In the genomic region with DNA sequence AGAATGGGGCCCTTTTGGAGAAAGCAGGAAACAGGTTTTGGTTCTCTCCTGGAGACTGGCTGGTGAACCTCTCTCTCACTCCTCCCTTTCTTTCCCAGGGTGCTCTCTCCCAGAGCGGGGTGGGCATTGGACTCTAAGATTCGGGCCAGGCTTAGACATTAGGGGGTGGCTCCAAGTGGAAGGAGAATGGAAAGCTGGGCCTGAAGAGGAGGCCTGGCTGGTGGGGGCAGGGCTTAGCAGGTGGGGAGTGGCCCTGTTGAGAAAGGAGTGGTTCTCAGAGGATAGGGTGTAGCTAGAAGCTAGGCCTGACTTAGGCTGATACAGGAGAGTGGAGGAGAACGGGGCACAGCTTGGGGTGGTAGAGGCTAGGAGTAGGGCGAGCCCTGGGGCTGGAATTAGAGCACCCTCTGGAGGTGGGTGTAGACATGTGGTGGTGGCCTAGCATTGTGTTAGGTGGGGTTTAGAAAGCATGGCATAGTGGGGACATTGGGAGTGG, we compare ENCODE assay signal across 10 cellular contexts. TPM values are rescaled to one million over a fixed set of nuclear protein-coding genes. Genes with fewer than 3 reads are reported as not detected.
DNase-seq lines count a peak whose midpoint lies in the region; ATAC-seq and TF ChIP-seq lines count a peak whose summit lies in the region.
"Had no signal": no experiment of that assay in that cellular context is flagged by ENCODE, and none has a peak within 500 bp of the region (broad histone marks: within the 10 kb centered on the region; RNA-seq: fewer than 3 reads in every experiment).

No MANE protein-coding gene starts in this region.

- H3K4me3 ChIP-seq in OCI-LY3 (ENCODE audit: low read length) (no peak overlapping the region), coronary artery (no peak overlapping the region), neutrophil (ENCODE audit: low read depth in 1 of 2, low read length in 1 of 2) (peak overlapping the region; percentile 43 to 44)
- H3K4me3 ChIP-seq: smooth muscle cell had no signal

- H3K9me3 ChIP-seq in OCI-LY3 (ENCODE audit: insufficient read depth, low read length) (no peaks in the 10 kb centered on the region), neutrophil (no peaks in the 10 kb centered on the region)

- no peak for ATAC-seq in GM21447 (IDR thresholded peaks at IDR 0.05; ENCODE audit: unreplicated experiment)
- ATAC-seq in GM21515 (IDR thresholded peaks at IDR 0.05; ENCODE audit: unreplicated experiment): no peak
- ATAC-seq in omental fat pad (ENCODE audit: low FRiP score): no peak

- H3K27me3 ChIP-seq in OCI-LY3 (ENCODE audit: low read depth, low read length): no peaks in the 10 kb centered on the region
- no peaks in the 10 kb centered on the region for H3K27me3 ChIP-seq in neutrophil

- DNase-seq in GDM1 (lab: John Stamatoyannopoulos, UW) (peak; percentile 56), coronary artery (ENCODE audit: low spot score) (no peak), substantia nigra (lab: John Stamatoyannopoulos, UW) (no peak), omental fat pad (ENCODE audit: low spot score) (no peak)
- DNase-seq: NCI-H187 treated with DMSO at 0.1 percent for 48 hours had no signal

- H2AFZ ChIP-seq in OCI-LY3 (ENCODE audit: low read depth, low read length): no peak overlapping the region

- H3K79me2 ChIP-seq in OCI-LY3 (ENCODE audit: low read length): peaks cover 8% of the 10 kb centered on the region; the same call in 1 of the 2 replicates

- H3K27ac ChIP-seq in OCI-LY3 (ENCODE audit: low read length) (no peak overlapping the region), coronary artery (peak overlapping the region; percentile 26 to 32), neutrophil (peak overlapping the region; percentile 94), substantia nigra (ENCODE audit: low read depth, low read length, poor library complexity, severe bottlenecking) (no peak overlapping the region)

- H3K4me1 ChIP-seq in OCI-LY3 (ENCODE audit: low read length): peaks cover 4% of the 10 kb centered on the region; the same call in 1 of the 2 replicates
- H3K4me1 ChIP-seq in neutrophil (ENCODE audit: control insufficient read depth in 1 of 2, insufficient read depth in 1 of 2, low read depth in 1 of 2, low read length in 1 of 2): peaks cover 41 to 52% of the 10 kb centered on the region in 2 experiments

- no peak overlapping the region for H3K9ac ChIP-seq in OCI-LY3 (ENCODE audit: low read length)

- H3K36me3 ChIP-seq in OCI-LY3 (replicated peaks; ENCODE audit: low read depth, low read length) (peaks cover 9% of the 10 kb centered on the region), neutrophil (peaks cover 58% of the 10 kb centered on the region)

- no peak overlapping the region for H3K4me2 ChIP-seq in OCI-LY3 (ENCODE audit: low read length)
- H3K4me2 ChIP-seq: smooth muscle cell had no signal

- H4K20me1 ChIP-seq in OCI-LY3 (ENCODE audit: insufficient read depth, low read length): 0 out of 2 replicates have a peak, but pooled peaks cover 6% of the 10 kb centered on the region

- peak; percentile 19; the same call in 1 of the 2 replicates for TF ChIP-seq CTCF in OCI-LY3 (IDR thresholded peaks at IDR 0.05; ENCODE audit: low read depth, low read length)
- TF ChIP-seq CTCF in coronary artery (IDR thresholded peaks at IDR 0.05): no peak
- peak; percentile 46 for TF ChIP-seq CTCF in neutrophil (IDR thresholded peaks at IDR 0.05)
- no peak for TF ChIP-seq CTCF in omental fat pad (IDR thresholded peaks at IDR 0.05)

RNA-seq across cellular contexts. Expression of a gene that starts 5.7 kb away (rescaled TPM):
- 10 to 100 TPM; 26.3 to 48.0 (median 38.3) TPM for total RNA-seq in omental fat pad

RNA-seq across cellular contexts. Expression of a gene that starts 8.8 kb away (rescaled TPM):
- total RNA-seq in omental fat pad: 10 to 100 TPM in 2 of 4 donors, 1 to 10 TPM in 2; 5.1 to 28.1 (median 11.9) TPM

RNA-seq across cellular contexts. Expression of a gene that starts 14.8 kb away (rescaled TPM):
- 1 to 10 TPM; 1.1 to 7.3 (median 3.3) TPM for total RNA-seq in omental fat pad

RNA-seq across cellular contexts. Expression of a gene that starts 22.6 kb away (rescaled TPM):
- 1 to 10 TPM in 3 of 4 donors, under 1 TPM in 1; 0.46 to 3.3 (median 2.2) TPM for total RNA-seq in omental fat pad
- total RNA-seq: smooth muscle cell had no signal

RNA-seq across cellular contexts. Expression of a gene that starts 53.9 kb away (rescaled TPM):
- total RNA-seq in omental fat pad: 10 to 100 TPM; 16.0 to 30.9 (median 19.6) TPM

Comparison
In these comparisons a context has a peak if more than half of its experiments do, and no peak if none do; other contexts are left out.
1. H3K27ac ChIP-seq: peak in coronary artery (2 of 2) and neutrophil (single experiment); none in OCI-LY3 (single experiment) and substantia nigra (single experiment).
2. H3K4me3 ChIP-seq: peak in neutrophil (2 of 2); none in OCI-LY3 (single experiment) and coronary artery (single experiment).
3. CTCF ChIP-seq: peak in OCI-LY3 (single experiment) and neutrophil (single experiment); none in coronary artery (single experiment) and omental fat pad (0 of 3).